In genomic region chrX:24702362-24703184, GRCh38 we compare ENCODE assay signal across 10 cellular contexts. TPM values are rescaled to one million over a fixed set of nuclear protein-coding genes. Genes with fewer than 3 reads are reported as not detected.
A peak's percentile ranks its signal among the peaks of the same experiment; 100 is the strongest.
DNase-seq lines count a peak whose midpoint lies in the region; ATAC-seq, FAIRE-seq and TF ChIP-seq lines count a peak whose summit lies in the region.
"Had no signal": no experiment of that assay in that cellular context is flagged by ENCODE, and none has a peak within 500 bp of the region (broad histone marks: within the 10 kb centered on the region; RNA-seq: fewer than 3 reads in every experiment).

No MANE protein-coding gene starts in this region.

- H3K9me3 ChIP-seq in astrocyte (ENCODE audit: insufficient read depth, low read depth, low read length): no peaks in the 10 kb centered on the region

- no peaks in the 10 kb centered on the region for H3K27me3 ChIP-seq in astrocyte (ENCODE audit: insufficient read depth, low read length)

- H2AFZ ChIP-seq in astrocyte (ENCODE audit: low read depth, low read length): no peak overlapping the region

- H3K9me3 Mint-ChIP-seq in activated T-cell treated with anti-CD3 and anti-CD28 coated beads, Interleukin-2, amount 50 U/mL, for 4 hours: no peaks in the 10 kb centered on the region
- no peaks in the 10 kb centered on the region for H3K9me3 Mint-ChIP-seq in astrocyte (ENCODE audit: unreplicated experiment)
- no peaks in the 10 kb centered on the region for H3K9me3 Mint-ChIP-seq in CD14-positive monocyte

- no peak overlapping the region for H3K4me2 ChIP-seq in astrocyte (ENCODE audit: low read length)

- no peaks in the 10 kb centered on the region for H3K4me1 ChIP-seq in astrocyte (ENCODE audit: insufficient read depth, low read length)

- no peaks in the 10 kb centered on the region for H3K27me3 Mint-ChIP-seq in activated T-cell treated with anti-CD3 and anti-CD28 coated beads, Interleukin-2, amount 50 U/mL, for 4 hours (ENCODE audit: low read depth)
- no peaks in the 10 kb centered on the region for H3K27me3 Mint-ChIP-seq in astrocyte (ENCODE audit: low read depth, unreplicated experiment)
- H3K27me3 Mint-ChIP-seq in CD14-positive monocyte (ENCODE audit: low read depth in 3 of 3): peaks cover 0 to 2% (median 1%) of the 10 kb centered on the region in 3 donors

- H3K4me3 ChIP-seq in astrocyte (ENCODE audit: insufficient read depth, low read depth, low read length): no peak overlapping the region

- no peak overlapping the region for H3K27ac ChIP-seq in astrocyte (ENCODE audit: low read depth, low read length)

- peak; percentile 34 to 70 for ATAC-seq in activated T-cell treated with anti-CD3 and anti-CD28 coated beads, Interleukin-2, amount 50 U/mL, for 4 hours
- ATAC-seq in GM21423 (IDR thresholded peaks at IDR 0.05; ENCODE audit: unreplicated experiment) (peak; percentile 100), HG03064 (IDR thresholded peaks at IDR 0.05; ENCODE audit: low read depth, unreplicated experiment) (peak; percentile 98)

- FAIRE-seq in astrocyte (lab: Jason Lieb, UNC): peak; percentile 80

- H3K79me2 ChIP-seq in astrocyte (ENCODE audit: insufficient read depth, low read length): peaks cover 2% of the 10 kb centered on the region

- intact Hi-C loops in CD14-positive monocyte (cut with micrococcal nuclease): no loop called here

- no peak overlapping the region for H3K9ac ChIP-seq in astrocyte (ENCODE audit: low read length)

- no peak overlapping the region for H3K27ac Mint-ChIP-seq in astrocyte (ENCODE audit: unreplicated experiment)
- H3K27ac Mint-ChIP-seq in CD14-positive monocyte: no peak overlapping the region

- DNase-seq in activated T-cell treated with anti-CD3 and anti-CD28 coated beads, Interleukin-2, amount 50 U/mL, for 4 hours: no peak
- no peak for DNase-seq in activated T-cell treated with anti-CD3 and anti-CD28 coated beads, Interleukin-2, amount 50 U/mL, for 48 hours
- DNase-seq in astrocyte (ENCODE audit: low read depth) (no peak), CD14-positive monocyte (ENCODE audit: low spot score) (no peak), COLO668 (lab: John Stamatoyannopoulos, UW; ENCODE audit: unreplicated experiment) (no peak), AML-193 (lab: John Stamatoyannopoulos, UW) (no peak)
- DNase-seq: activated CD4-positive, CD25-positive, alpha-beta regulatory T cell; erythroblast had no signal

- peaks cover 4% of the 10 kb centered on the region for H3K36me3 ChIP-seq in astrocyte (ENCODE audit: insufficient read depth, low read length)

- TF ChIP-seq CTCF in astrocyte (IDR thresholded peaks at IDR 0.05; ENCODE audit: insufficient read depth, low read depth, low read length) (no peak), CD14-positive monocyte (IDR thresholded peaks at IDR 0.05) (no peak)

- H3K4me3 Mint-ChIP-seq in activated T-cell treated with anti-CD3 and anti-CD28 coated beads, Interleukin-2, amount 50 U/mL, for 4 hours: no peak overlapping the region
- no peak overlapping the region for H3K4me3 Mint-ChIP-seq in astrocyte (ENCODE audit: unreplicated experiment)
- H3K4me3 Mint-ChIP-seq in CD14-positive monocyte: no peak overlapping the region

- peaks cover 11% of the 10 kb centered on the region for H3K4me1 Mint-ChIP-seq in activated T-cell treated with anti-CD3 and anti-CD28 coated beads, Interleukin-2, amount 50 U/mL, for 4 hours (ENCODE audit: low read depth)
- H3K4me1 Mint-ChIP-seq in astrocyte (ENCODE audit: low read depth, unreplicated experiment) (no peaks in the 10 kb centered on the region), CD14-positive monocyte (no peaks in the 10 kb centered on the region)

- H4K20me1 ChIP-seq in astrocyte (ENCODE audit: insufficient read depth, low read length): no peaks in the 10 kb centered on the region

- H3K36me3 Mint-ChIP-seq in activated T-cell treated with anti-CD3 and anti-CD28 coated beads, Interleukin-2, amount 50 U/mL, for 4 hours (ENCODE audit: insufficient read depth): peaks cover 16% of the 10 kb centered on the region
- H3K36me3 Mint-ChIP-seq in astrocyte (ENCODE audit: low read depth, unreplicated experiment) (no peaks in the 10 kb centered on the region), CD14-positive monocyte (peaks cover 23 to 26% of the 10 kb centered on the region in 2 donors)

RNA-seq across cellular contexts. Expression of gene POLA1, which starts 8.9 kb away (rescaled TPM):
- 10 to 100 TPM; 28.9 to 32.3 (median 30.3) TPM for total RNA-seq in activated T-cell treated with anti-CD3 and anti-CD28 coated beads, Interleukin-2, amount 50 U/mL, for 4 hours
- 4.9 and 5.1 TPM in 2 replicates for total RNA-seq in astrocyte
- 1 to 10 TPM; 1.2 to 1.4 TPM for polyA plus RNA-seq in CD14-positive monocyte

RNA-seq across cellular contexts. Expression of gene PCYT1B, which starts 55.4 kb away (rescaled TPM):
- not detected for total RNA-seq in activated T-cell treated with anti-CD3 and anti-CD28 coated beads, Interleukin-2, amount 50 U/mL, for 4 hours
- total RNA-seq in astrocyte: 5.6 and 6.3 TPM in 2 replicates
- polyA plus RNA-seq in CD14-positive monocyte: under 1 TPM in 1 of 2 donors, not detected in 1; 0.15 TPM
